Comparison of ENCODE assay signal across 19 cellular contexts in the genomic region with DNA sequence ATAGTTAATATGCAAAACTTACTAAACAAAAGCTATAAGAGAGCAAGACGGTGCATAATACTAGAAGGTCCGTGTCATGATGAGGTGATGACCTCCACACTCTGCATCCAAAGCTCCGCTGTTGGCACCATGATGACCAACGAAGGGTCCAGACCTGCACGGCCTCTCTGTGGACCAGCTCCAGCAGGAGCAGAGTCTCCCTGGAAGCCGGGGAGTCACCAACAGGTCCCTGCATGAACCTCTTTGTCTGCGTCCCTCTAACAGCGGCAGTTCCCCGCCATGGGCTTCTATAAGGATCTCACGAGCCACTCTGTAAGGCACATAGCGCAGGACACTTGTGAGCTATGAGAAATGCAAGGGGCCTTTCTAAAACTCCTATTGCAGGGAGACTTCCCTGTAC.
A peak's percentile ranks its signal among the peaks of the same experiment; 100 is the strongest.
DNase-seq lines count a peak whose midpoint lies in the region; ATAC-seq and TF ChIP-seq lines count a peak whose summit lies in the region.
"Had no signal": no experiment of that assay in that cellular context is flagged by ENCODE, and none has a peak within 500 bp of the region (broad histone marks: within the 10 kb centered on the region; RNA-seq: fewer than 3 reads in every experiment).

No MANE protein-coding gene starts in this region.

- H3K9me2 ChIP-seq in MM.1S (replicated peaks; ENCODE audit: insufficient read depth, low read length), result no peaks in the 10 kb centered on the region

- TF ChIP-seq CTCF in coronary artery (IDR thresholded peaks at IDR 0.05) (no peak), stomach (IDR thresholded peaks at IDR 0.05) (no peak), MM.1S (IDR thresholded peaks at IDR 0.05; ENCODE audit: low read length) (no peak)

- no peaks in the 10 kb centered on the region for H3K4me1 ChIP-seq in stomach
- H3K4me1 ChIP-seq in MM.1S (ENCODE audit: low read length), result no peaks in the 10 kb centered on the region

- H2AFZ ChIP-seq in MM.1S (ENCODE audit: low read length), result no peak overlapping the region

- WGBS in stomach, 5 donors, result 83 to 90% (median 87%) methylated on average over 11 of the region's 11 CpGs

- TF ChIP-seq EP300 in stomach (IDR thresholded peaks at IDR 0.05), result no peak

- H3K4me2 ChIP-seq in MM.1S (ENCODE audit: low read depth, low read length), result no peak overlapping the region
- H3K4me2 ChIP-seq: BLaER1 had no signal

- peaks cover 0 to 46% (median 15%) of the 10 kb centered on the region in 3 donors for H3K27me3 ChIP-seq in stomach
- no peaks in the 10 kb centered on the region; the same call in 1 of the 2 replicates for H3K27me3 ChIP-seq in MM.1S (replicated peaks; ENCODE audit: insufficient read depth, low read length)

- H3K4me3 ChIP-seq in coronary artery (no peak overlapping the region), stomach (no peak overlapping the region), MM.1S (ENCODE audit: low read length) (no peak overlapping the region)
- H3K4me3 ChIP-seq: BLaER1 had no signal

- no peaks in the 10 kb centered on the region for H3K79me2 ChIP-seq in MM.1S (ENCODE audit: low read length)

- peak; percentile 25 for DNase-seq in activated effector memory CD4-positive, alpha-beta T cell treated with anti-CD3 and anti-CD28 coated beads, Interleukin-2, amount 50 U/mL, for 16 hours
- DNase-seq in activated effector memory CD4-positive, alpha-beta T cell treated with Interleukin-2 at 50 U/mL for 16 hours, result no peak
- peak; percentile 28 for DNase-seq in coronary artery (ENCODE audit: low spot score)
- peak; percentile 22 for DNase-seq in mesenteric fat pad (ENCODE audit: low spot score)
- peak; percentile 16 for DNase-seq in stomach
- DNase-seq in MM.1S, result no peak
- no peak for DNase-seq in glomerular visceral epithelial cell (ENCODE audit: extremely low spot score)
- DNase-seq: DMS79 treated with DMSO at 0.1 percent for 48 hours, NCI-H1105 treated with DMSO at 0.1 percent for 48 hours, NCI-H1694 treated with DMSO at 0.1 percent for 48 hours, NCI-H2171, NCI-H446 treated with DMSO at 0.1 percent for 48 hours, NCI-H748 treated with DMSO at 0.1 percent for 48 hours, PC-3 had no signal

- no peaks in the 10 kb centered on the region for H4K20me1 ChIP-seq in MM.1S (ENCODE audit: insufficient read depth, low read length)

- H3K27ac ChIP-seq in coronary artery, result no peak overlapping the region
- H3K27ac ChIP-seq in stomach, result no peak overlapping the region
- no peak overlapping the region for H3K27ac ChIP-seq in MM.1S (ENCODE audit: low read length)
- H3K27ac ChIP-seq: BLaER1, HL-60 had no signal

- no peaks in the 10 kb centered on the region for H3K9me3 ChIP-seq in stomach
- no peaks in the 10 kb centered on the region for H3K9me3 ChIP-seq in MM.1S (replicated peaks; ENCODE audit: insufficient read depth, low read length)
- H3K9me3 ChIP-seq: BLaER1 had no signal

- intact Hi-C loops in stomach (cut with DNase I; ENCODE audit: low total_unique reads), result no loop called here

- H3K36me3 ChIP-seq in stomach (no peaks in the 10 kb centered on the region), MM.1S (replicated peaks; ENCODE audit: insufficient read depth, low read length) (no peaks in the 10 kb centered on the region)
- H3K36me3 ChIP-seq: BLaER1 had no signal

- no peaks in the 10 kb centered on the region for H3F3A ChIP-seq in MM.1S (ENCODE audit: insufficient read depth, low read length)

- no peak for ATAC-seq in GM21737 (IDR thresholded peaks at IDR 0.05; ENCODE audit: unreplicated experiment)
- ATAC-seq: CD8-positive, alpha-beta T cell; HCT116; PC-3 had no signal

- no peak for TF ChIP-seq POLR2A in stomach (IDR thresholded peaks at IDR 0.05)

- H3K9ac ChIP-seq in MM.1S (ENCODE audit: low read length), result no peak overlapping the region
- H3K9ac ChIP-seq: BLaER1 had no signal

Comparison
In these comparisons a context has a peak if more than half of its experiments do, and no peak if none do; other contexts are left out.
1. DNase-seq: peak in activated effector memory CD4-positive, alpha-beta T cell treated with anti-CD3 and anti-CD28 coated beads, Interleukin-2, amount 50 U/mL, for 16 hours (single experiment), coronary artery (single experiment), mesenteric fat pad (single experiment) and stomach (single experiment); none in activated effector memory CD4-positive, alpha-beta T cell treated with Interleukin-2 at 50 U/mL for 16 hours (single experiment), MM.1S (single experiment) and glomerular visceral epithelial cell (single experiment).